8 cellular contexts compared by ENCODE assay signal in the genomic region with DNA sequence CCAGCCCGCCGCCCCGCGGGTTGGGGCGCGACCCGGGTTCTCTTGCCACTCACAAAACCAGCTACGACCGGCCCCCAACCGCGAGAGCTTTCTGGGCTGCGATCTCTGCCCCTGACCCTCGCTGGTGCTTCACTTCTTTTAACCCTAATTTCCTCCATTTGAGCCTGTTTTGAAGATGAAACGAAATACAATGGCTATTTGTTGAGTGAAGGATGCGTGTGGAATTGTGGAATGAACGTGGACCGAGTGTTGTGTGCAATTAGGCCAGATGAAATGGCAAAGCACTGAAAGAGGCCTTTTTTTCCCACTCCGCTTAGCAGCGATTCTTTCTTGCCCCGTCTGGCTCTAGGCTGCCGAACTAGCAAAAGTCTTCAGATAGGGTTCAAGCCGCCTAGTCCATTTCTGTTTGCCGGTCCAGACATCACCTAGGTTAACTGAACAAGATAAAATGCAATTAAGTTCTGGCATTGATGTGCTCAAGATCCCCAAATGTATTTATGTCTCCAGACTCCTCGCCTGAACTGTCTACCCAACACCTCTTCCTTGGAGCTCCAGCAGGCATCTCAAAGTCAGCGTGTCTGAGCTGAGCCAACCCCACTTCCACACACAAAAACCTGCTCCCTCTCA. TPM values are rescaled to one million over a fixed set of nuclear protein-coding genes. Genes with fewer than 3 reads are reported as not detected.
DNase-seq lines count a peak whose midpoint lies in the region; ATAC-seq and FAIRE-seq lines count a peak whose summit lies in the region.

No MANE protein-coding gene starts in this region.

- peaks cover 0 to 2% of the 10 kb centered on the region in 2 donors for H3K36me3 Mint-ChIP-seq in activated T-cell treated with anti-CD3 and anti-CD28 coated beads, Interleukin-2, amount 50 U/mL, for 72 hours (ENCODE audit: insufficient read depth in 2 of 2)
- no peaks in the 10 kb centered on the region for H3K36me3 Mint-ChIP-seq in activated naive CD8-positive, alpha-beta T cell treated with anti-CD3 and anti-CD28 coated beads, Interleukin-2, amount 10 ng/mL, durations not matched to agents 7 days and 5 days

- FAIRE-seq in small intestine (lab: Jason Lieb, UNC): no peak

- peaks cover 40% of the 10 kb centered on the region for H3K4me1 Mint-ChIP-seq in activated T-cell treated with anti-CD3 and anti-CD28 coated beads, Interleukin-2, amount 50 U/mL, for 72 hours (ENCODE audit: low read depth)
- peaks cover 36% of the 10 kb centered on the region for H3K4me1 Mint-ChIP-seq in activated naive CD8-positive, alpha-beta T cell treated with anti-CD3 and anti-CD28 coated beads, Interleukin-2, amount 10 ng/mL, durations not matched to agents 7 days and 5 days

- peak overlapping the region; percentile 59 for H3K4me3 ChIP-seq in iPS-18a (ENCODE audit: low read length)
- H3K4me3 ChIP-seq in small intestine (ENCODE audit: low read depth in 1 of 2, low read length in 2 of 2): peak overlapping the region; percentile 20 to 91

- no peaks in the 10 kb centered on the region for H3K9me3 ChIP-seq in iPS-18a (ENCODE audit: control insufficient read depth, low read depth, low read length)
- H3K9me3 ChIP-seq in small intestine (ENCODE audit: control insufficient read depth, low read depth): no peaks in the 10 kb centered on the region

- H3K4me3 Mint-ChIP-seq in activated T-cell treated with anti-CD3 and anti-CD28 coated beads, Interleukin-2, amount 50 U/mL, for 72 hours: peak overlapping the region; percentile 87 to 91
- H3K4me3 Mint-ChIP-seq in activated naive CD8-positive, alpha-beta T cell treated with anti-CD3 and anti-CD28 coated beads, Interleukin-2, amount 10 ng/mL, durations not matched to agents 7 days and 5 days: peak overlapping the region; percentile 94

- H3K27me3 ChIP-seq in iPS-18a (ENCODE audit: control insufficient read depth, insufficient read depth, low read length) (peaks cover 6% of the 10 kb centered on the region), small intestine (ENCODE audit: control insufficient read depth in 2 of 2, insufficient read depth in 2 of 2, low read length in 2 of 2) (no peaks in the 10 kb centered on the region)

- H3K9me3 Mint-ChIP-seq in activated T-cell treated with anti-CD3 and anti-CD28 coated beads, Interleukin-2, amount 50 U/mL, for 72 hours: no peaks in the 10 kb centered on the region
- no peaks in the 10 kb centered on the region for H3K9me3 Mint-ChIP-seq in activated naive CD8-positive, alpha-beta T cell treated with anti-CD3 and anti-CD28 coated beads, Interleukin-2, amount 10 ng/mL, durations not matched to agents 7 days and 5 days

- WGBS in small intestine, 3 donors: 11 to 13% (median 12%) methylated on average over 23 to 25 of the region's 25 CpGs

- H3K4me1 ChIP-seq in iPS-18a (ENCODE audit: control insufficient read depth, low read depth, low read length): peaks cover 14% of the 10 kb centered on the region
- peaks cover 0 to 3% of the 10 kb centered on the region in 2 donors for H3K4me1 ChIP-seq in small intestine (ENCODE audit: control insufficient read depth in 2 of 2, insufficient read depth in 1 of 2, low read depth in 1 of 2, low read length in 1 of 2)

- H3K27ac ChIP-seq in iPS-18a (ENCODE audit: low read length): no peak overlapping the region
- peak overlapping the region; percentile 50 to 77 for H3K27ac ChIP-seq in small intestine (ENCODE audit: low read depth in 1 of 2, low read length in 1 of 2)

- no peaks in the 10 kb centered on the region for H3K27me3 Mint-ChIP-seq in activated T-cell treated with anti-CD3 and anti-CD28 coated beads, Interleukin-2, amount 50 U/mL, for 72 hours (ENCODE audit: low read depth)
- peaks cover 9% of the 10 kb centered on the region for H3K27me3 Mint-ChIP-seq in activated naive CD8-positive, alpha-beta T cell treated with anti-CD3 and anti-CD28 coated beads, Interleukin-2, amount 10 ng/mL, durations not matched to agents 7 days and 5 days

- peak overlapping the region; percentile 32 for H3K9ac ChIP-seq in iPS-18a (ENCODE audit: low read length)

- peak overlapping the region; percentile 90 for H3K27ac Mint-ChIP-seq in activated T-cell treated with anti-CD3 and anti-CD28 coated beads, Interleukin-2, amount 50 U/mL, for 72 hours
- H3K27ac Mint-ChIP-seq in activated naive CD8-positive, alpha-beta T cell treated with anti-CD3 and anti-CD28 coated beads, Interleukin-2, amount 10 ng/mL, durations not matched to agents 7 days and 5 days: peak overlapping the region; percentile 95

- peak in 1 of 2 donors; percentile 10 for ATAC-seq in activated T-cell treated with anti-CD3 and anti-CD28 coated beads, Interleukin-2, amount 50 U/mL, for 72 hours (replicated peaks in 1 of 2)
- ATAC-seq in activated naive CD8-positive, alpha-beta T cell treated with anti-CD3 and anti-CD28 coated beads, Interleukin-2, amount 10 ng/mL, durations not matched to agents 7 days and 5 days (ENCODE audit: low read depth): peak; percentile 4
- no peak for ATAC-seq in GM19324 (IDR thresholded peaks at IDR 0.05; ENCODE audit: low FRiP score, unreplicated experiment)

- POLR2A ChIA-PET in activated naive CD8-positive, alpha-beta T cell treated with anti-CD3 and anti-CD28 coated beads, Interleukin-2, amount 10 ng/mL, durations not matched to agents 7 days and 5 days (lab: Charles Lee): interaction anchor here (0.6 to 1.8 kb wide), 2 partner anchors 45 to 103 kb away, joined by 3 read pairs; no protein-coding TSS in a partner anchor

- DNase-seq in activated T-cell treated with anti-CD3 and anti-CD28 coated beads, Interleukin-2, amount 50 U/mL, for 72 hours: no peak
- no peak for DNase-seq in activated T-cell treated with anti-CD3 and anti-CD28 coated beads for 4 hours
- DNase-seq in activated naive CD8-positive, alpha-beta T cell treated with anti-CD3 and anti-CD28 coated beads, Interleukin-2, amount 10 ng/mL, durations not matched to agents 7 days and 5 days: no peak
- DNase-seq in small intestine: peak; percentile 21
- DNase-seq in HUDEP-2 (lab: John Stamatoyannopoulos, UW; ENCODE audit: unreplicated experiment in 76 of 76): no peak
- no peak for DNase-seq in kidney tubule cell (ENCODE audit: low spot score)

- H3K36me3 ChIP-seq in iPS-18a (ENCODE audit: control insufficient read depth, low read depth, low read length) (no peaks in the 10 kb centered on the region), small intestine (ENCODE audit: control insufficient read depth in 2 of 2, insufficient read depth in 2 of 2, low read length in 2 of 2) (no peaks in the 10 kb centered on the region)

RNA-seq across cellular contexts. Expression of gene TMEM184B, which starts 0.4 kb away (rescaled TPM):
- 10 to 100 TPM; 22.9 to 27.5 TPM for total RNA-seq in activated T-cell treated with anti-CD3 and anti-CD28 coated beads, Interleukin-2, amount 50 U/mL, for 72 hours
- 10 to 100 TPM; 29.7 to 31.5 TPM for total RNA-seq in activated naive CD8-positive, alpha-beta T cell treated with anti-CD3 and anti-CD28 coated beads, Interleukin-2, amount 10 ng/mL, durations not matched to agents 7 days and 5 days
- polyA plus RNA-seq in small intestine: 10 to 100 TPM in 1 of 3 donors, 1 to 10 TPM in 2; 7.3 to 31.9 (median 8.7) TPM

RNA-seq across cellular contexts. Expression of gene CSNK1E, which starts 44.0 kb away (rescaled TPM):
- 100 to 1,000 TPM; 106 to 107 TPM for total RNA-seq in activated T-cell treated with anti-CD3 and anti-CD28 coated beads, Interleukin-2, amount 50 U/mL, for 72 hours
- total RNA-seq in activated naive CD8-positive, alpha-beta T cell treated with anti-CD3 and anti-CD28 coated beads, Interleukin-2, amount 10 ng/mL, durations not matched to agents 7 days and 5 days: 10 to 100 TPM; 98.5 to 99.3 TPM
- 10 to 100 TPM; 19.0 to 71.8 (median 21.6) TPM for polyA plus RNA-seq in small intestine
